Comparison of ENCODE assay signal across 8 cellular contexts in genomic region chr3:171459942-171460225, GRCh38. TPM values are rescaled to one million over a fixed set of nuclear protein-coding genes. Genes with fewer than 3 reads are reported as not detected.
DNase-seq lines count a peak whose midpoint lies in the region; ATAC-seq and TF ChIP-seq lines count a peak whose summit lies in the region.

No MANE protein-coding gene starts in this region.

- no peak for DNase-seq in T-helper 1 cell
- no peak for DNase-seq in SJSA1 (ENCODE audit: low read depth in 1 of 2, low spot score in 2 of 2)
- DNase-seq in fibroblast of lung (ENCODE audit: low read depth in 2 of 2): no peak
- no peak for DNase-seq in ovary
- no peak for DNase-seq in NOMO-1 (lab: John Stamatoyannopoulos, UW; ENCODE audit: unreplicated experiment in 2 of 2)

- peaks cover 40% of the 10 kb centered on the region for H3K4me1 Mint-ChIP-seq in T-helper 1 cell treated with Interleukin-12 subunit alpha and Interleukin-12 subunit beta and Interleukin-4 antibody, amounts not matched to agents 30 μg/mL and 1 μg/mL, for 36 hours (ENCODE audit: low read depth)

- H3K4me3 Mint-ChIP-seq in T-helper 1 cell treated with Interleukin-12 subunit alpha and Interleukin-12 subunit beta and Interleukin-4 antibody, amounts not matched to agents 30 μg/mL and 1 μg/mL, for 36 hours: peak overlapping the region; percentile 93

- H3K9me3 Mint-ChIP-seq in T-helper 1 cell treated with Interleukin-12 subunit alpha and Interleukin-12 subunit beta and Interleukin-4 antibody, amounts not matched to agents 30 μg/mL and 1 μg/mL, for 36 hours: no peaks in the 10 kb centered on the region

- H3K27ac Mint-ChIP-seq in T-helper 1 cell treated with Interleukin-12 subunit alpha and Interleukin-12 subunit beta and Interleukin-4 antibody, amounts not matched to agents 30 μg/mL and 1 μg/mL, for 36 hours: peak overlapping the region; percentile 83

- 0% methylated on average over 18 to 20 of the region's 20 CpGs for WGBS in ovary, 3 donors

- intact Hi-C loops in ovary (cut with DNase I): loop anchor here in 1 of 4 donors (10.0 kb wide), 1 partner anchor 265 kb away; no protein-coding TSS in a partner anchor

- H3K27me3 ChIP-seq in SJSA1 (replicated peaks) (peaks cover 15% of the 10 kb centered on the region), fibroblast of lung (ENCODE audit: control insufficient read depth, insufficient read depth, low read length) (no peaks in the 10 kb centered on the region), ovary (no peaks in the 10 kb centered on the region)

- no peak for TF ChIP-seq POLR2A in ovary (IDR thresholded peaks at IDR 0.05)

- H3K27me3 Mint-ChIP-seq in T-helper 1 cell treated with Interleukin-12 subunit alpha and Interleukin-12 subunit beta and Interleukin-4 antibody, amounts not matched to agents 30 μg/mL and 1 μg/mL, for 36 hours (ENCODE audit: low read depth): no peaks in the 10 kb centered on the region

- TF ChIP-seq EP300 in ovary (IDR thresholded peaks at IDR 0.05): no peak

- no peak overlapping the region for H3K4me2 ChIP-seq in fibroblast of lung (ENCODE audit: extremely low read depth, insufficient read depth, low read length)

- H3K9ac ChIP-seq in fibroblast of lung (ENCODE audit: insufficient read depth, low read length): peak overlapping the region; percentile 17

- H3K36me3 Mint-ChIP-seq in T-helper 1 cell treated with Interleukin-12 subunit alpha and Interleukin-12 subunit beta and Interleukin-4 antibody, amounts not matched to agents 30 μg/mL and 1 μg/mL, for 36 hours (ENCODE audit: low read depth): peaks cover 6% of the 10 kb centered on the region

- no peaks in the 10 kb centered on the region for H3K9me3 ChIP-seq in SJSA1 (replicated peaks)
- no peaks in the 10 kb centered on the region for H3K9me3 ChIP-seq in fibroblast of lung (ENCODE audit: control insufficient read depth, insufficient read depth, low read depth, low read length)
- H3K9me3 ChIP-seq in ovary: no peaks in the 10 kb centered on the region

- ATAC-seq in HG03469 (IDR thresholded peaks at IDR 0.05; ENCODE audit: unreplicated experiment): no peak
- ATAC-seq in HG02840 (IDR thresholded peaks at IDR 0.05; ENCODE audit: low FRiP score, unreplicated experiment): no peak

- H3K36me3 ChIP-seq in SJSA1 (no peaks in the 10 kb centered on the region), fibroblast of lung (ENCODE audit: control insufficient read depth, insufficient read depth, low read length) (no peaks in the 10 kb centered on the region), ovary (no peaks in the 10 kb centered on the region)

- peaks cover 46% of the 10 kb centered on the region for H3K79me2 ChIP-seq in fibroblast of lung (ENCODE audit: control insufficient read depth, insufficient read depth, low read length)

- no peaks in the 10 kb centered on the region for H4K20me1 ChIP-seq in fibroblast of lung (ENCODE audit: control insufficient read depth, extremely low read depth, insufficient read depth, low read length)

- H3K4me3 ChIP-seq in SJSA1 (peak overlapping the region; percentile 46), fibroblast of lung (replicated peaks in 1 of 4; ENCODE audit: control extremely low read depth in 1 of 4, insufficient read depth in 1 of 4, low read depth in 3 of 4, low read length in 4 of 4) (peak overlapping the region; percentile 69 to 90 (median 83)), ovary (peak overlapping the region; percentile 80)

- no peak overlapping the region for H3K27ac ChIP-seq in SJSA1
- no peak overlapping the region for H3K27ac ChIP-seq in fibroblast of lung (ENCODE audit: insufficient read depth, low read length)
- peak overlapping the region; percentile 23 to 29 for H3K27ac ChIP-seq in ovary

- no peak overlapping the region for H2AFZ ChIP-seq in fibroblast of lung (ENCODE audit: low read length)

- H3K4me1 ChIP-seq in SJSA1 (replicated peaks): peaks cover 7% of the 10 kb centered on the region
- H3K4me1 ChIP-seq in fibroblast of lung (ENCODE audit: control insufficient read depth, extremely low read depth, insufficient read depth, low read length): peaks cover 8% of the 10 kb centered on the region
- peaks cover 3% of the 10 kb centered on the region for H3K4me1 ChIP-seq in ovary (ENCODE audit: insufficient read depth)

- TF ChIP-seq CTCF in fibroblast of lung (conservative IDR thresholded peaks at IDR 0.05 in 1 of 2, IDR thresholded peaks at IDR 0.05 in 1 of 2; ENCODE audit: low read depth in 1 of 2, low read length in 2 of 2) (no peak), ovary (IDR thresholded peaks at IDR 0.05) (no peak)

RNA-seq across cellular contexts. Expression of gene TNIK, which starts 0.3 kb away (rescaled TPM):
- total RNA-seq in SJSA1 (2014; rRNA removed; shearing (Covaris generic)): 0.16 and 0.47 TPM in 2 replicates
- 30.6 and 39.3 TPM in 2 replicates for total RNA-seq in fibroblast of lung
- polyA plus RNA-seq in fibroblast of lung: 13.8 and 16.8 TPM in 2 replicates
- 14.4 and 20.9 TPM in 2 replicates for polyA plus RNA-seq in fibroblast of lung (2012)
- polyA minus RNA-seq in fibroblast of lung (ENCODE audit: low replicate concordance): 18.5 and 25.6 TPM in 2 replicates
- 1 to 10 TPM; 2.2 to 6.3 (median 4.5) TPM for total RNA-seq in ovary
- polyA plus RNA-seq in ovary: 1 to 10 TPM; 1.1 to 9.5 TPM

Comparison
In these comparisons a context has a peak if more than half of its experiments do, and no peak if none do; other contexts are left out.
1. H3K27ac ChIP-seq: peak in ovary (2 of 2); none in SJSA1 (single experiment) and fibroblast of lung (single experiment).
2. Peak in every context shown above with its lines, with median percentiles within 50 percentile points of each other: H3K4me3 ChIP-seq.